In the genomic region with DNA sequence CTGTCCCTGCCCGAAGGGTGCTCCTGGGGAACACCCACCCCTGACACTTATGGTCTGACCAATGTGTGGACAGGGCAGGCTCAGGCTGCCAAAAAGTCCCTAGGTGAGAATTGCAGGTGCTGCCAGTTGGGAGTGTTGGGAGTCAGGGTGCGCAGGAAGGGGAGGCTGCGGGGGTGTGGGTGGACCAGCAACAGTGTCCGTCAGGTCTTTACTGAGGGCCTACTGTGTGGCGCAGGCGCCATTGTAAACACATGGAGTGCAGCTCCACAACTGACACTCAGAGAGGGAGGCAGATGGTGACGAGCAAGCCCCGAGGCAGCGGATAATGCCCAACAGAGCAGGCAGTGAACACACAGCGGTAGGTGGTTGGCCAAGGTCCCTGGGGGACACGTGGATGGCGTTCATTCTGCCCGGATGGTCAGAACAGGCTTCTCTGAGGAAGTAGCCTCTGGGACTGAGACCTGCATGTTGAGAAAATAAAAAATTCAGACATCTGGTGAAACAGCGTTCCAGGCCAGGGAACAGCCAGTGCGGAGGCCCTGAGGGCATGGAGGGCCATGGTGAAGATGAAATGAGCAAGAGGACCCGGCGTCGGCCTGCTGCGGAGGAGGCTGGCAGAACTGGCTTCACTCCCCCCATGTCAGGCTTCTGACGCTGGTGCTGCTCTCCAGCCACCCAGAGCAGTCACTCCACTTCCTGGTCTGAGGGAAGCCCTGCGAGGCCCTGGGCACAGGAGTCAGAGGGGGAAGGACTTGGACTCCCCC, we compare ENCODE assay signal across 15 cellular contexts.
A peak's percentile ranks its signal among the peaks of the same experiment; 100 is the strongest.
DNase-seq lines count a peak whose midpoint lies in the region; ATAC-seq and TF ChIP-seq lines count a peak whose summit lies in the region.
"Had no signal": no experiment of that assay in that cellular context is flagged by ENCODE, and none has a peak within 500 bp of the region (broad histone marks: within the 10 kb centered on the region; RNA-seq: fewer than 3 reads in every experiment).

No MANE protein-coding gene starts in this region.

- H2BK15ac ChIP-seq in IMR-90 (ENCODE audit: low read depth, low read length), result no peak overlapping the region

- no peak overlapping the region for H2BK20ac ChIP-seq in IMR-90 (ENCODE audit: low read depth, low read length)

- peak overlapping the region; percentile 9 for H2BK12ac ChIP-seq in trophoblast cell (ENCODE audit: low read length)

- no peak overlapping the region for H2AK5ac ChIP-seq in IMR-90 (ENCODE audit: low read depth, low read length)
- peak overlapping the region; percentile 5 for H2AK5ac ChIP-seq in trophoblast cell (ENCODE audit: low read length)

- H3K4me1 ChIP-seq in BLaER1 treated with 17β-estradiol and CSF1 and Interleukin-3, amounts not matched to agents 10 nM and 100 nM, result peaks cover 0 to 12% (median 10%) of the 10 kb centered on the region in 10 experiments; a peak in 14 of 20 replicates
- no peaks in the 10 kb centered on the region for H3K4me1 ChIP-seq in IMR-90 (ENCODE audit: control insufficient read depth, insufficient read depth, low read length)
- H3K4me1 ChIP-seq in trophoblast cell (ENCODE audit: control insufficient read depth in 1 of 2, insufficient read depth in 2 of 2, low read length in 2 of 2), result peaks cover 16 to 18% of the 10 kb centered on the region in 2 experiments
- H3K4me1 ChIP-seq: Caco-2 had no signal

- H4K5ac ChIP-seq in IMR-90 (ENCODE audit: low read depth, low read length), result no peak overlapping the region

- no peak overlapping the region for H3K4me3 ChIP-seq in BLaER1 treated with 17β-estradiol and CSF1 and Interleukin-3, amounts not matched to agents 10 nM and 100 nM
- no peak overlapping the region for H3K4me3 ChIP-seq in IMR-90 (ENCODE audit: insufficient read depth, low read depth, low read length)
- no peak overlapping the region for H3K4me3 ChIP-seq in trophoblast cell (ENCODE audit: low read depth, low read length)

- ATAC-seq in IMR-90 (ENCODE audit: low read depth), result no peak
- ATAC-seq in HG03354 (IDR thresholded peaks at IDR 0.05; ENCODE audit: poor library complexity, severe bottlenecking, unreplicated experiment), result no peak
- ATAC-seq: HCT116 had no signal

- no peak overlapping the region for H2BK5ac ChIP-seq in IMR-90 (ENCODE audit: low read depth, low read length, poor library complexity, severe bottlenecking)
- H2BK5ac ChIP-seq in trophoblast cell (ENCODE audit: low read depth, low read length, poor library complexity), result no peak overlapping the region

- BruUV-seq in IMR-90 (replicated peaks; lab: Mats Ljungman, UMichigan), result no TSS peak

- POLR2A ChIA-PET in IMR-90 (lab: Charles Lee; ENCODE audit: unreplicated experiment), result no interaction called here

- H3K4ac ChIP-seq in IMR-90 (ENCODE audit: low read depth, low read length) (no peak overlapping the region), trophoblast cell (ENCODE audit: low read depth, low read length) (no peak overlapping the region)

- 77% methylated on average over 12 of the region's 21 CpGs; no CpG with 5 or more reads in 1 of the 2 experiments for WGBS in IMR-90 (ENCODE audit: extremely low coverage in 2 of 2, insufficient read length in 1 of 2), 2 experiments
- whole genome bisulfite sequencing in trophoblast cell (ENCODE audit: extremely low coverage, insufficient coverage, insufficient read length), result no CpG with 5 or more reads among the region's 21 CpGs

- H3K9ac ChIP-seq in BLaER1 treated with 17β-estradiol and CSF1 and Interleukin-3, amounts not matched to agents 10 nM and 100 nM, result no peak overlapping the region
- no peak overlapping the region for H3K9ac ChIP-seq in IMR-90 (ENCODE audit: low read depth, low read length)
- no peak overlapping the region for H3K9ac ChIP-seq in trophoblast cell (ENCODE audit: low read length)

- no peaks in the 10 kb centered on the region for H3K9me3 ChIP-seq in BLaER1 treated with 17β-estradiol and CSF1 and Interleukin-3, amounts not matched to agents 10 nM and 100 nM (replicated peaks in 1 of 11)
- H3K9me3 ChIP-seq in IMR-90 (ENCODE audit: control insufficient read depth, insufficient read depth, low read length), result no peaks in the 10 kb centered on the region
- no peaks in the 10 kb centered on the region for H3K9me3 ChIP-seq in trophoblast cell (ENCODE audit: insufficient read depth, low read depth, low read length)
- H3K9me3 ChIP-seq: Caco-2 had no signal

- peak overlapping the region; percentile 8 for H2AFZ ChIP-seq in IMR-90 (replicated peaks; ENCODE audit: low read length, poor library complexity)
- H2AFZ ChIP-seq in trophoblast cell (ENCODE audit: insufficient read depth, low read length, poor library complexity), result no peak overlapping the region

- H3K9me1 ChIP-seq in IMR-90 (ENCODE audit: insufficient read depth, low read length), result no peaks in the 10 kb centered on the region

- intact Hi-C loops in IMR-90 (cut with micrococcal nuclease), result no loop called here

- H4K91ac ChIP-seq in IMR-90 (ENCODE audit: insufficient read depth, low read depth, low read length) (no peak overlapping the region), trophoblast cell (ENCODE audit: low read depth, low read length) (peak overlapping the region; percentile 5)

- H3K18ac ChIP-seq in IMR-90 (ENCODE audit: low read depth, low read length) (no peak overlapping the region), trophoblast cell (ENCODE audit: low read length) (peak overlapping the region; percentile 8)

- H4K12ac ChIP-seq in trophoblast cell (ENCODE audit: low read depth, low read length), result no peak overlapping the region

- H3K4me2 ChIP-seq in BLaER1 treated with 17β-estradiol and CSF1 and Interleukin-3, amounts not matched to agents 10 nM and 100 nM, result peak overlapping the region in 8 of 11 experiments; percentile 23 to 45 (median 38); a peak in 14 of 22 replicates
- H3K4me2 ChIP-seq in IMR-90 (ENCODE audit: low read depth, low read length), result no peak overlapping the region
- no peak overlapping the region for H3K4me2 ChIP-seq in trophoblast cell (ENCODE audit: low read length)

- H2BK120ac ChIP-seq in IMR-90 (ENCODE audit: low read depth, low read length) (no peak overlapping the region), trophoblast cell (ENCODE audit: insufficient read depth, low read length, poor library complexity) (peak overlapping the region; percentile 20)

- DNase-seq in IMR-90 (no peak), islet precursor cell (peak; percentile 58), trophoblast cell (peak; percentile 98 to 100), UCSD-AML1 (lab: John Stamatoyannopoulos, UW; ENCODE audit: unreplicated experiment) (no peak), NCI-H446 (lab: John Stamatoyannopoulos, UW) (no peak)
- DNase-seq: Caco-2; CD4-positive, CD25-positive, alpha-beta regulatory T cell; DMS153; NCI-H1930; NK-92 treated with Interleukin-12 subunit alpha and Interleukin-12 subunit beta, amount 100 ng/mL, for 24 hours; OCI-M1; SHP77 treated with DMSO at 0.1 percent for 48 hours had no signal

- no peak for TF ChIP-seq CTCF in IMR-90 (conservative IDR thresholded peaks at IDR 0.05; ENCODE audit: low read depth, low read length)

- no peak for TF ChIP-seq POLR2A in IMR-90 (IDR thresholded peaks at IDR 0.05; ENCODE audit: low read depth, low read length)

- CTCF ChIA-PET in IMR-90 (lab: Yijun Ruan, JAX), result no interaction called here

- no peak overlapping the region for H2AK9ac ChIP-seq in IMR-90 (replicated peaks; ENCODE audit: low read depth, low read length, poor library complexity)

- H3K79me1 ChIP-seq in IMR-90 (ENCODE audit: low read depth in 1 of 2, low read length in 2 of 2) (no peaks in the 10 kb centered on the region), trophoblast cell (ENCODE audit: low read length) (peaks cover 6% of the 10 kb centered on the region)

- H3K14ac ChIP-seq in IMR-90 (replicated peaks; ENCODE audit: low read depth, low read length) (no peak overlapping the region), trophoblast cell (ENCODE audit: low read length) (peak overlapping the region; percentile 33)

- H3K27ac ChIP-seq in BLaER1 treated with 17β-estradiol and CSF1 and Interleukin-3, amounts not matched to agents 10 nM and 100 nM, result no peak overlapping the region
- H3K27ac ChIP-seq in IMR-90 (ENCODE audit: insufficient read depth, low read length) (no peak overlapping the region), trophoblast cell (ENCODE audit: low read depth, low read length) (no peak overlapping the region)

- H4K20me1 ChIP-seq in BLaER1 treated with 17β-estradiol and CSF1 and Interleukin-3, amounts not matched to agents 10 nM and 100 nM, result no peaks in the 10 kb centered on the region
- no peaks in the 10 kb centered on the region for H4K20me1 ChIP-seq in IMR-90 (ENCODE audit: insufficient read depth, low read length)

- no peak for TF ChIP-seq RAD21 in IMR-90 (IDR thresholded peaks at IDR 0.05; ENCODE audit: low read length)

- H3K56ac ChIP-seq in IMR-90 (ENCODE audit: extremely low read depth, insufficient read depth, low read length), result no peak overlapping the region

- H3K27me3 ChIP-seq in BLaER1 treated with 17β-estradiol and CSF1 and Interleukin-3, amounts not matched to agents 10 nM and 100 nM, result no peaks in the 10 kb centered on the region
- peaks cover 52% of the 10 kb centered on the region for H3K27me3 ChIP-seq in IMR-90 (ENCODE audit: control insufficient read depth, insufficient read depth, low read length)
- H3K27me3 ChIP-seq in trophoblast cell (ENCODE audit: insufficient read depth, low read length), result no peaks in the 10 kb centered on the region

- H3K36me3 ChIP-seq in BLaER1 treated with 17β-estradiol and CSF1 and Interleukin-3, amounts not matched to agents 10 nM and 100 nM, result no peaks in the 10 kb centered on the region
- H3K36me3 ChIP-seq in IMR-90 (ENCODE audit: control insufficient read depth, insufficient read depth, low read length), result no peaks in the 10 kb centered on the region
- H3K36me3 ChIP-seq in trophoblast cell (ENCODE audit: control insufficient read depth in 1 of 2, insufficient read depth in 2 of 2, low read length in 2 of 2), result no peaks in the 10 kb centered on the region

- H3K23ac ChIP-seq in IMR-90 (ENCODE audit: low read depth, low read length) (no peak overlapping the region), trophoblast cell (ENCODE audit: low read length) (no peak overlapping the region)

- in situ Hi-C loops in IMR-90 (cut with MboI; ENCODE audit: low sequenced_read_pairs), result no loop called here

- H3K79me2 ChIP-seq in trophoblast cell (ENCODE audit: control insufficient read depth, insufficient read depth, low read length, poor library complexity), result no peaks in the 10 kb centered on the region

- H4K8ac ChIP-seq in IMR-90 (ENCODE audit: low read depth in 2 of 2, low read length in 2 of 2), result no peak overlapping the region
- no peak overlapping the region for H4K8ac ChIP-seq in trophoblast cell (ENCODE audit: low read depth, low read length)

- dilution Hi-C loops in IMR-90 (cut with HindIII; ENCODE audit: low sequenced_read_pairs, unreplicated experiment), result no loop called here

TF ChIP-seq in IMR-90, 13 proteins besides CTCF, POLR2A, EP300 and RAD21 (continues in another document):
- TF ChIP-seq FOS (IDR thresholded peaks at IDR 0.05; ENCODE audit: low read depth, low read length) (no peak), BHLHE40 (IDR thresholded peaks at IDR 0.05; ENCODE audit: low read depth, low read length) (no peak), CHD1 (IDR thresholded peaks at IDR 0.05; ENCODE audit: low read depth, low read length) (no peak)

Comparison
In these comparisons a context has a peak if more than half of its experiments do, and no peak if none do; other contexts are left out.
1. H3K4me2 ChIP-seq: peak in BLaER1 treated with 17β-estradiol and CSF1 and Interleukin-3, amounts not matched to agents 10 nM and 100 nM (8 of 11); none in IMR-90 (single experiment) and trophoblast cell (single experiment).
2. DNase-seq: peak in islet precursor cell (single experiment) and trophoblast cell (2 of 2); none in IMR-90 (single experiment), UCSD-AML1 (single experiment) and NCI-H446 (0 of 2).